35 cellular contexts compared by ENCODE assay signal in the genomic region with DNA sequence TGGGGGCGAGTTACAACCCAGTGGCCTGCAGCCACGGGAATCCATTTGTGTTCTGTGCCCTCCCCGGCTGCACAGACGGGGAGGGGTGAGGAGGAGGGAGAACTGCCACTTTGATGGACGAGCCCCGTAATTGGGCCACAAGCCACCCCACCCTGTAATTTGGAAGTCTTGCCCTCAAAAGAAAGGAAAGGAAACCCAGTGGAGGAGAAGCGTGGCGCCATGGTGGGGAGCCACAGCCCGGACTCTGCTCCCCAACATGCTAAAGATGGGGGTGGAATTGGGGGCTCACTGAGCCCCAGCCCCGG. TPM values are rescaled to one million over a fixed set of nuclear protein-coding genes. Genes with fewer than 3 reads are reported as not detected.
"Had no signal": no experiment of that assay in that cellular context is flagged by ENCODE, and none has a peak within 500 bp of the region (broad histone marks: within the 10 kb centered on the region; RNA-seq: fewer than 3 reads in every experiment).

No MANE protein-coding gene starts in this region.

- H3K27ac ChIP-seq: brain microvascular endothelial cell, colonic mucosa, PC-9, RWPE1 had no signal

- H3K4me3 ChIP-seq: colonic mucosa, PC-9 had no signal

- H3K9me3 ChIP-seq: colonic mucosa had no signal

- H3K27me3 ChIP-seq: brain microvascular endothelial cell had no signal

- DNase-seq: activated CD4-positive, alpha-beta T cell treated with anti-CD3 and anti-CD28 coated beads, Interleukin-2, amount 10 ng/mL, durations not matched to agents 24 days and 14 days; activated CD4-positive, alpha-beta T cell treated with anti-CD3 and anti-CD28 coated beads, Interleukin-2, amount 50 U/mL, for 48 hours; activated CD4-positive, CD25-positive, alpha-beta regulatory T cell; activated CD8-positive, alpha-beta T cell treated with anti-CD3 and anti-CD28 coated beads, Interleukin-2, amount 10 ng/mL, durations not matched to agents 7 days and 5 days; activated gamma-delta T cell treated with Interleukin-2 at 50 U/mL for 16 hours; activated naive CD4-positive, alpha-beta T cell treated with anti-CD3 and anti-CD28 coated beads for 36 hours; activated naive CD8-positive, alpha-beta T cell treated with anti-CD3 and anti-CD28 coated beads, Interleukin-2, amount 50 U/mL, for 24 hours; activated T-cell treated with anti-CD3 and anti-CD28 coated beads, Interleukin-2, amount 50 U/mL, for 24 hours; amniotic stem cell; aorta; brain microvascular endothelial cell; central memory CD4-positive, alpha-beta T cell; colonic mucosa; MM.1S; MV-4-11; NCI-H1092; NCI-H1436 treated with DMSO at 0.1 percent for 48 hours; NCI-H1694 treated with DMSO at 0.1 percent for 48 hours; NCI-H2029; NCI-H446 treated with DMSO at 0.1 percent for 48 hours; NCI-H524; NK-92 treated with Interleukin-12 subunit alpha and Interleukin-12 subunit beta, amount 100 ng/mL, for 24 hours; PC-9; SIG-M5; T1000; WERI-Rb-1 had no signal

- H3K36me3 ChIP-seq: brain microvascular endothelial cell, colonic mucosa, WERI-Rb-1 had no signal

RNA-seq across cellular contexts. Expression of gene PRR36, which starts 18.0 kb away (rescaled TPM):
- total RNA-seq: LHCN-M2, Right ventricle myocardium inferior, SK-MEL-5 had no signal

RNA-seq across cellular contexts. Expression of gene LRRC8E, which starts 32.1 kb away (rescaled TPM):
- total RNA-seq: activated CD4-positive, alpha-beta T cell treated with anti-CD3 and anti-CD28 coated beads, Interleukin-2, amount 10 ng/mL, durations not matched to agents 24 days and 14 days; activated CD8-positive, alpha-beta T cell treated with anti-CD3 and anti-CD28 coated beads, Interleukin-2, amount 10 ng/mL, durations not matched to agents 7 days and 5 days; activated naive CD4-positive, alpha-beta T cell treated with anti-CD3 and anti-CD28 coated beads for 36 hours; activated T-helper 2 cell treated with anti-CD3 and anti-CD28 coated beads, Interferon-gamma antibody, Interleukin-2, Interleukin-4, amounts not matched to agents 10 μg/mL and 5 μg/mL and 100 μg/mL, durations not matched to agents 14 hours and 24 hours and 36 hours; cerebellum; OCI-LY7; T-helper 1 cell treated with Interleukin-12 subunit alpha and Interleukin-12 subunit beta and Interleukin-4 antibody, amounts not matched to agents 30 ng/mL and 1 ng/mL, for 36 hours; T-helper 2 cell treated with Interferon-gamma antibody and Interleukin-4, amounts not matched to agents 100 ng/mL and 5 ng/mL, for 36 hours had no signal

RNA-seq across cellular contexts. Expression of gene TGFBR3L, which starts 58.4 kb away (rescaled TPM):
- total RNA-seq: cerebellum, colonic mucosa, SK-MEL-5 had no signal
